Comparison of ENCODE assay signal across 31 cellular contexts in genomic region chr4:170691168-170691567, GRCh38.
"Had no signal": no experiment of that assay in that cellular context is flagged by ENCODE, and none has a peak within 500 bp of the region (broad histone marks: within the 10 kb centered on the region; RNA-seq: fewer than 3 reads in every experiment).

No MANE protein-coding gene starts in this region.

- H3K27me3 ChIP-seq: SJSA1 had no signal

- ATAC-seq: activated CD8-positive, alpha-beta memory T cell treated with anti-CD3 and anti-CD28 coated beads, Interleukin-2, amount 10 ng/mL, durations not matched to agents 7 days and 5 days; activated naive CD8-positive, alpha-beta T cell treated with anti-CD3 and anti-CD28 coated beads, Interleukin-2, amount 50 U/mL, for 24 hours; Panc1 had no signal

- DNase-seq: activated B cell treated with CpG ODN at 0.5 μM for 24 hours; activated CD4-positive, alpha-beta memory T cell treated with anti-CD3 and anti-CD28 coated beads, Interleukin-2, amount 10 ng/mL, durations not matched to agents 7 days and 5 days; activated CD4-positive, alpha-beta T cell treated with anti-CD3 and anti-CD28 coated beads for 4 hours; activated CD4-positive, CD25-positive, alpha-beta regulatory T cell treated with anti-CD3 and anti-CD28 coated beads, Interleukin-2, amount 50 U/mL, for 72 hours; activated CD8-positive, alpha-beta memory T cell treated with anti-CD3 and anti-CD28 coated beads for 24 hours; activated CD8-positive, alpha-beta memory T cell treated with anti-CD3 and anti-CD28 coated beads, Interleukin-2, amount 10 ng/mL, durations not matched to agents 7 days and 5 days; activated CD8-positive, alpha-beta memory T cell treated with anti-CD3 and anti-CD28 coated beads, Interleukin-2, amount 50 U/mL, for 48 hours; activated effector memory CD4-positive, alpha-beta T cell treated with Interleukin-2 at 50 U/mL for 16 hours; activated naive CD4-positive, alpha-beta T cell treated with anti-CD3 and anti-CD28 coated beads, Interleukin-2, amount 10 ng/mL, durations not matched to agents 7 days and 5 days; activated naive CD8-positive, alpha-beta T cell treated with anti-CD3 and anti-CD28 coated beads, Interleukin-2, amount 50 U/mL, for 24 hours; activated T-cell treated with anti-CD3 and anti-CD28 coated beads, Interleukin-2, amount 50 U/mL, for 48 hours; caudate nucleus; cerebellar nuclear complex; Kasumi-1; KG1; MM.1S; MV-4-11; NCI-H1092; NCI-H1417; NCI-H146; NCI-H187 treated with DMSO at 0.1 percent for 48 hours; NCI-H2081; NCI-H345; NCI-H524 treated with DMSO at 0.1 percent for 48 hours; SHP77; SW 1271; T-helper 1 cell; T-helper 2 cell; T-helper 9 cell had no signal

- H3K36me3 ChIP-seq: SJSA1 had no signal

- H3K4me3 ChIP-seq: SJSA1 had no signal

- H3K4me1 ChIP-seq: SJSA1 had no signal

- H3K9me3 ChIP-seq: SJSA1 had no signal
